Comparison of ENCODE assay signal across 1 cellular context in the genomic region with DNA sequence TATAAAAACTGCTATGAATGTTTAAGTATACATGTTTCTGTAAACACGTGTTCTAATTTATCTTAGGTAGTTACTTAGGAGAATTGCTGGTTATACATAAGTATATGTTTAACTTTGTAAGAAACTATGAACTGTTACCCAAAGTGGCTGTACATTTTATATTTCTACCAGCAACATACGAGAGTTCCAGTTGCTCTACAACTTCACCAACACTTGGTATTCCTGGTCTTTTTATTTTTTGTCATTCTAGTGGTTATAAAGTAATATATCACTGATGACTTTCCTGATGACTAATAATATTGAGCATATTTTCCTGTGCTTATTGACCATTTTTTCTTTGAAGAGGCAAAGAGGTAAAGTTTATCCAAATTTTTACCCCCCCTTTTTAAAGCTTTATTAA.
TF ChIP-seq lines count a peak whose summit lies in the region.

No MANE protein-coding gene starts in this region.

TF ChIP-seq in K562, 482 proteins besides CTCF, POLR2A, EP300 and RAD21 (continued from another document):
- TF ChIP-seq, protein P1, sequence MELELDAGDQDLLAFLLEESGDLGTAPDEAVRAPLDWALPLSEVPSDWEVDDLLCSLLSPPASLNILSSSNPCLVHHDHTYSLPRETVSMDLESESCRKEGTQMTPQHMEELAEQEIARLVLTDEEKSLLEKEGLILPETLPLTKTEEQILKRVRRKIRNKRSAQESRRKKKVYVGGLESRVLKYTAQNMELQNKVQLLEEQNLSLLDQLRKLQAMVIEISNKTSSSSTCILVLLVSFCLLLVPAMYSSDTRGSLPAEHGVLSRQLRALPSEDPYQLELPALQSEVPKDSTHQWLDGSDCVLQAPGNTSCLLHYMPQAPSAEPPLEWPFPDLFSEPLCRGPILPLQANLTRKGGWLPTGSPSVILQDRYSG (tag; conservative IDR thresholded peaks at IDR 0.05; ENCODE audit: low read depth) = no peak
- TF ChIP-seq ZEB2 (IDR thresholded peaks at IDR 0.05) = no peak
- TF ChIP-seq ZNF217 (CRISPR knock-in tag; IDR thresholded peaks at IDR 0.05) = no peak
- TF ChIP-seq, protein P2, sequence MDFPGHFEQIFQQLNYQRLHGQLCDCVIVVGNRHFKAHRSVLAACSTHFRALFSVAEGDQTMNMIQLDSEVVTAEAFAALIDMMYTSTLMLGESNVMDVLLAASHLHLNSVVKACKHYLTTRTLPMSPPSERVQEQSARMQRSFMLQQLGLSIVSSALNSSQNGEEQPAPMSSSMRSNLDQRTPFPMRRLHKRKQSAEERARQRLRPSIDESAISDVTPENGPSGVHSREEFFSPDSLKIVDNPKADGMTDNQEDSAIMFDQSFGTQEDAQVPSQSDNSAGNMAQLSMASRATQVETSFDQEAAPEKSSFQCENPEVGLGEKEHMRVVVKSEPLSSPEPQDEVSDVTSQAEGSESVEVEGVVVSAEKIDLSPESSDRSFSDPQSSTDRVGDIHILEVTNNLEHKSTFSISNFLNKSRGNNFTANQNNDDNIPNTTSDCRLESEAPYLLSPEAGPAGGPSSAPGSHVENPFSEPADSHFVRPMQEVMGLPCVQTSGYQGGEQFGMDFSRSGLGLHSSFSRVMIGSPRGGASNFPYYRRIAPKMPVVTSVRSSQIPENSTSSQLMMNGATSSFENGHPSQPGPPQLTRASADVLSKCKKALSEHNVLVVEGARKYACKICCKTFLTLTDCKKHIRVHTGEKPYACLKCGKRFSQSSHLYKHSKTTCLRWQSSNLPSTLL (IDR thresholded peaks at IDR 0.05) = no peak
- TF ChIP-seq, protein P3, sequence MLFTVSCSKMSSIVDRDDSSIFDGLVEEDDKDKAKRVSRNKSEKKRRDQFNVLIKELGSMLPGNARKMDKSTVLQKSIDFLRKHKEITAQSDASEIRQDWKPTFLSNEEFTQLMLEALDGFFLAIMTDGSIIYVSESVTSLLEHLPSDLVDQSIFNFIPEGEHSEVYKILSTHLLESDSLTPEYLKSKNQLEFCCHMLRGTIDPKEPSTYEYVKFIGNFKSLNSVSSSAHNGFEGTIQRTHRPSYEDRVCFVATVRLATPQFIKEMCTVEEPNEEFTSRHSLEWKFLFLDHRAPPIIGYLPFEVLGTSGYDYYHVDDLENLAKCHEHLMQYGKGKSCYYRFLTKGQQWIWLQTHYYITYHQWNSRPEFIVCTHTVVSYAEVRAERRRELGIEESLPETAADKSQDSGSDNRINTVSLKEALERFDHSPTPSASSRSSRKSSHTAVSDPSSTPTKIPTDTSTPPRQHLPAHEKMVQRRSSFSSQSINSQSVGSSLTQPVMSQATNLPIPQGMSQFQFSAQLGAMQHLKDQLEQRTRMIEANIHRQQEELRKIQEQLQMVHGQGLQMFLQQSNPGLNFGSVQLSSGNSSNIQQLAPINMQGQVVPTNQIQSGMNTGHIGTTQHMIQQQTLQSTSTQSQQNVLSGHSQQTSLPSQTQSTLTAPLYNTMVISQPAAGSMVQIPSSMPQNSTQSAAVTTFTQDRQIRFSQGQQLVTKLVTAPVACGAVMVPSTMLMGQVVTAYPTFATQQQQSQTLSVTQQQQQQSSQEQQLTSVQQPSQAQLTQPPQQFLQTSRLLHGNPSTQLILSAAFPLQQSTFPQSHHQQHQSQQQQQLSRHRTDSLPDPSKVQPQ (CRISPR knock-in tag; IDR thresholded peaks at IDR 0.05; ENCODE audit: borderline replicate concordance) = no peak
- TF ChIP-seq ZNF644 (tag; IDR thresholded peaks at IDR 0.05; ENCODE audit: low read depth) = no peak
- no peak for TF ChIP-seq ZSCAN32 (CRISPR knock-in tag; IDR thresholded peaks at IDR 0.05)
- TF ChIP-seq, protein P4, sequence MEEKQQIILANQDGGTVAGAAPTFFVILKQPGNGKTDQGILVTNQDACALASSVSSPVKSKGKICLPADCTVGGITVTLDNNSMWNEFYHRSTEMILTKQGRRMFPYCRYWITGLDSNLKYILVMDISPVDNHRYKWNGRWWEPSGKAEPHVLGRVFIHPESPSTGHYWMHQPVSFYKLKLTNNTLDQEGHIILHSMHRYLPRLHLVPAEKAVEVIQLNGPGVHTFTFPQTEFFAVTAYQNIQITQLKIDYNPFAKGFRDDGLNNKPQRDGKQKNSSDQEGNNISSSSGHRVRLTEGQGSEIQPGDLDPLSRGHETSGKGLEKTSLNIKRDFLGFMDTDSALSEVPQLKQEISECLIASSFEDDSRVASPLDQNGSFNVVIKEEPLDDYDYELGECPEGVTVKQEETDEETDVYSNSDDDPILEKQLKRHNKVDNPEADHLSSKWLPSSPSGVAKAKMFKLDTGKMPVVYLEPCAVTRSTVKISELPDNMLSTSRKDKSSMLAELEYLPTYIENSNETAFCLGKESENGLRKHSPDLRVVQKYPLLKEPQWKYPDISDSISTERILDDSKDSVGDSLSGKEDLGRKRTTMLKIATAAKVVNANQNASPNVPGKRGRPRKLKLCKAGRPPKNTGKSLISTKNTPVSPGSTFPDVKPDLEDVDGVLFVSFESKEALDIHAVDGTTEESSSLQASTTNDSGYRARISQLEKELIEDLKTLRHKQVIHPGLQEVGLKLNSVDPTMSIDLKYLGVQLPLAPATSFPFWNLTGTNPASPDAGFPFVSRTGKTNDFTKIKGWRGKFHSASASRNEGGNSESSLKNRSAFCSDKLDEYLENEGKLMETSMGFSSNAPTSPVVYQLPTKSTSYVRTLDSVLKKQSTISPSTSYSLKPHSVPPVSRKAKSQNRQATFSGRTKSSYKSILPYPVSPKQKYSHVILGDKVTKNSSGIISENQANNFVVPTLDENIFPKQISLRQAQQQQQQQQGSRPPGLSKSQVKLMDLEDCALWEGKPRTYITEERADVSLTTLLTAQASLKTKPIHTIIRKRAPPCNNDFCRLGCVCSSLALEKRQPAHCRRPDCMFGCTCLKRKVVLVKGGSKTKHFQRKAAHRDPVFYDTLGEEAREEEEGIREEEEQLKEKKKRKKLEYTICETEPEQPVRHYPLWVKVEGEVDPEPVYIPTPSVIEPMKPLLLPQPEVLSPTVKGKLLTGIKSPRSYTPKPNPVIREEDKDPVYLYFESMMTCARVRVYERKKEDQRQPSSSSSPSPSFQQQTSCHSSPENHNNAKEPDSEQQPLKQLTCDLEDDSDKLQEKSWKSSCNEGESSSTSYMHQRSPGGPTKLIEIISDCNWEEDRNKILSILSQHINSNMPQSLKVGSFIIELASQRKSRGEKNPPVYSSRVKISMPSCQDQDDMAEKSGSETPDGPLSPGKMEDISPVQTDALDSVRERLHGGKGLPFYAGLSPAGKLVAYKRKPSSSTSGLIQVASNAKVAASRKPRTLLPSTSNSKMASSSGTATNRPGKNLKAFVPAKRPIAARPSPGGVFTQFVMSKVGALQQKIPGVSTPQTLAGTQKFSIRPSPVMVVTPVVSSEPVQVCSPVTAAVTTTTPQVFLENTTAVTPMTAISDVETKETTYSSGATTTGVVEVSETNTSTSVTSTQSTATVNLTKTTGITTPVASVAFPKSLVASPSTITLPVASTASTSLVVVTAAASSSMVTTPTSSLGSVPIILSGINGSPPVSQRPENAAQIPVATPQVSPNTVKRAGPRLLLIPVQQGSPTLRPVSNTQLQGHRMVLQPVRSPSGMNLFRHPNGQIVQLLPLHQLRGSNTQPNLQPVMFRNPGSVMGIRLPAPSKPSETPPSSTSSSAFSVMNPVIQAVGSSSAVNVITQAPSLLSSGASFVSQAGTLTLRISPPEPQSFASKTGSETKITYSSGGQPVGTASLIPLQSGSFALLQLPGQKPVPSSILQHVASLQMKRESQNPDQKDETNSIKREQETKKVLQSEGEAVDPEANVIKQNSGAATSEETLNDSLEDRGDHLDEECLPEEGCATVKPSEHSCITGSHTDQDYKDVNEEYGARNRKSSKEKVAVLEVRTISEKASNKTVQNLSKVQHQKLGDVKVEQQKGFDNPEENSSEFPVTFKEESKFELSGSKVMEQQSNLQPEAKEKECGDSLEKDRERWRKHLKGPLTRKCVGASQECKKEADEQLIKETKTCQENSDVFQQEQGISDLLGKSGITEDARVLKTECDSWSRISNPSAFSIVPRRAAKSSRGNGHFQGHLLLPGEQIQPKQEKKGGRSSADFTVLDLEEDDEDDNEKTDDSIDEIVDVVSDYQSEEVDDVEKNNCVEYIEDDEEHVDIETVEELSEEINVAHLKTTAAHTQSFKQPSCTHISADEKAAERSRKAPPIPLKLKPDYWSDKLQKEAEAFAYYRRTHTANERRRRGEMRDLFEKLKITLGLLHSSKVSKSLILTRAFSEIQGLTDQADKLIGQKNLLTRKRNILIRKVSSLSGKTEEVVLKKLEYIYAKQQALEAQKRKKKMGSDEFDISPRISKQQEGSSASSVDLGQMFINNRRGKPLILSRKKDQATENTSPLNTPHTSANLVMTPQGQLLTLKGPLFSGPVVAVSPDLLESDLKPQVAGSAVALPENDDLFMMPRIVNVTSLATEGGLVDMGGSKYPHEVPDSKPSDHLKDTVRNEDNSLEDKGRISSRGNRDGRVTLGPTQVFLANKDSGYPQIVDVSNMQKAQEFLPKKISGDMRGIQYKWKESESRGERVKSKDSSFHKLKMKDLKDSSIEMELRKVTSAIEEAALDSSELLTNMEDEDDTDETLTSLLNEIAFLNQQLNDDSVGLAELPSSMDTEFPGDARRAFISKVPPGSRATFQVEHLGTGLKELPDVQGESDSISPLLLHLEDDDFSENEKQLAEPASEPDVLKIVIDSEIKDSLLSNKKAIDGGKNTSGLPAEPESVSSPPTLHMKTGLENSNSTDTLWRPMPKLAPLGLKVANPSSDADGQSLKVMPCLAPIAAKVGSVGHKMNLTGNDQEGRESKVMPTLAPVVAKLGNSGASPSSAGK (IDR thresholded peaks at IDR 0.05) = no peak
- no peak for TF ChIP-seq NFXL1 (CRISPR knock-in tag; IDR thresholded peaks at IDR 0.05)
